ENCODE assay signal across 13 cellular contexts in the genomic region with DNA sequence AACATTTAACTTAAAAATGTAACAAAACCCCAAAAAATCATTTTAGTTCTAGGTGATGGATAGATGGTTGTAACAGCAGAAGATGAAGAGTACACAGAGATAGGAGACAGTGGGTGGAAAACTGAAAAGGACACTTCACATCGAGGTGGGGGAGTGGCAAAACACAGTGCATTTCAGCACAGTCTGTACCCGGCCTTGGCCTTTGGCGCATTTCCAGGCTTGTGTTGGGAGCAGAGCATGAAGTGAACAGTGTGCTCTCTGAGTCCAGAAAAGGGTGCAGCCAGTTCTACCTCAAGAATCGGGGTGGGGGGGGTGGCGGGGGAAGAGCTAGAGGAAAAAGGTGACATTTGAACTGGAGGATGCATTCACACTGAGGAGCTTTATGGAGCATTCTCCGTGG. TPM values are rescaled to one million over a fixed set of nuclear protein-coding genes. Genes with fewer than 3 reads are reported as not detected.
DNase-seq lines count a peak whose midpoint lies in the region; ATAC-seq and TF ChIP-seq lines count a peak whose summit lies in the region.
"Had no signal": no experiment of that assay in that cellular context is flagged by ENCODE, and none has a peak within 500 bp of the region (broad histone marks: within the 10 kb centered on the region; RNA-seq: fewer than 3 reads in every experiment).

No MANE protein-coding gene starts in this region.

- H3K36me3 Mint-ChIP-seq in effector memory CD8-positive, alpha-beta T cell (ENCODE audit: insufficient read depth), result peaks cover 79% of the 10 kb centered on the region
- peaks cover 0 to 40% (median 7%) of the 10 kb centered on the region in 3 donors for H3K36me3 Mint-ChIP-seq in naive thymus-derived CD8-positive, alpha-beta T cell
- peaks cover 53% of the 10 kb centered on the region for H3K36me3 Mint-ChIP-seq in activated T-helper 2 cell treated with anti-CD3 and anti-CD28 coated beads, Interferon-gamma antibody, Interleukin-2, Interleukin-4, amounts not matched to agents 10 μg/mL and 5 μg/mL and 100 μg/mL, durations not matched to agents 14 hours and 24 hours and 36 hours (ENCODE audit: low read depth)

- H3K4me1 ChIP-seq in GM23248 (ENCODE audit: insufficient read depth), result peaks cover 3% of the 10 kb centered on the region; the same call in 1 of the 2 replicates

- POLR2A ChIA-PET in naive thymus-derived CD8-positive, alpha-beta T cell (lab: Charles Lee), result no interaction called here

- H3K27ac ChIP-seq in 22Rv1 (peak overlapping the region; percentile 85), GM23248 (no peak overlapping the region)
- H3K27ac ChIP-seq: HL-60 had no signal

- H3K4me1 Mint-ChIP-seq in effector memory CD8-positive, alpha-beta T cell (ENCODE audit: low read depth in 2 of 2), result peaks cover 37 to 41% of the 10 kb centered on the region in 2 donors
- H3K4me1 Mint-ChIP-seq in naive thymus-derived CD8-positive, alpha-beta T cell, result peaks cover 29 to 63% (median 54%) of the 10 kb centered on the region in 4 donors
- H3K4me1 Mint-ChIP-seq in activated T-helper 2 cell treated with anti-CD3 and anti-CD28 coated beads, Interferon-gamma antibody, Interleukin-2, Interleukin-4, amounts not matched to agents 10 μg/mL and 5 μg/mL and 100 μg/mL, durations not matched to agents 14 hours and 24 hours and 36 hours (ENCODE audit: low read depth), result peaks cover 42% of the 10 kb centered on the region

- no peak for ATAC-seq in effector memory CD8-positive, alpha-beta T cell (replicated peaks)
- no peak for ATAC-seq in naive thymus-derived CD8-positive, alpha-beta T cell

- in situ Hi-C loops in GM23248 (cut with MboI), result no loop called here

- no peak for TF ChIP-seq CTCF in 22Rv1 (IDR thresholded peaks at IDR 0.05)

- H3K27ac Mint-ChIP-seq in effector memory CD8-positive, alpha-beta T cell, result peak overlapping the region; percentile 96 to 99
- H3K27ac Mint-ChIP-seq in naive thymus-derived CD8-positive, alpha-beta T cell, result peak overlapping the region; percentile 50 to 100 (median 96)
- H3K27ac Mint-ChIP-seq in activated T-helper 2 cell treated with anti-CD3 and anti-CD28 coated beads, Interferon-gamma antibody, Interleukin-2, Interleukin-4, amounts not matched to agents 10 μg/mL and 5 μg/mL and 100 μg/mL, durations not matched to agents 14 hours and 24 hours and 36 hours, result no peak overlapping the region

- H2AFZ ChIP-seq in GM23248, result no peak overlapping the region

- intact Hi-C loops in activated T-helper 2 cell treated with anti-CD3 and anti-CD28 coated beads, Interferon-gamma antibody, Interleukin-2, Interleukin-4, amounts not matched to agents 10 μg/mL and 5 μg/mL and 100 μg/mL, durations not matched to agents 14 hours and 24 hours and 36 hours (cut with micrococcal nuclease), result no loop called here

- peak; percentile 21 for DNase-seq in GM23248
- no peak for DNase-seq in effector memory CD8-positive, alpha-beta T cell
- peak in 1 of 10 donors; percentile 4 for DNase-seq in naive thymus-derived CD8-positive, alpha-beta T cell
- no peak for DNase-seq in activated T-helper 2 cell treated with anti-CD3 and anti-CD28 coated beads, Interferon-gamma antibody, Interleukin-2, Interleukin-4, amounts not matched to agents 10 μg/mL and 5 μg/mL and 100 μg/mL, durations not matched to agents 14 hours and 24 hours and 36 hours (ENCODE audit: low spot score)
- DNase-seq in foreskin melanocyte, result no peak
- DNase-seq in stimulated activated naive CD4-positive, alpha-beta T cell treated with Interleukin-2 at 50 U/mL for 16 hours (lab: John Stamatoyannopoulos, UW), result no peak
- no peak for DNase-seq in activated CD8-positive, alpha-beta memory T cell treated with anti-CD3 and anti-CD28 coated beads, Interleukin-2, amount 50 U/mL, for 4 hours
- DNase-seq: activated naive CD4-positive, alpha-beta T cell treated with Interleukin-2 at 50 U/mL for 16 hours; MM.1S; NCI-H524 treated with DMSO at 0.1 percent for 48 hours; SHP77 treated with DMSO at 0.1 percent for 48 hours had no signal

- H3K4me3 ChIP-seq in GM23248, result no peak overlapping the region

- no peak overlapping the region for H3K4me2 ChIP-seq in GM23248 (ENCODE audit: unreplicated experiment)

- WGBS in GM23248 (ENCODE audit: low coverage in 1 of 2, low lambda C conversion rate in 2 of 2, missing lambda C conversion rate in 2 of 2), 2 experiments, result 13 to 58% methylated on average over 3 to 6 of the region's 6 CpGs

- no peak overlapping the region for H3K9ac ChIP-seq in GM23248

- peak overlapping the region in 1 of 2 donors; percentile 94 for H3K4me3 Mint-ChIP-seq in effector memory CD8-positive, alpha-beta T cell
- peak overlapping the region in 5 of 10 donors; percentile 22 to 82 (median 33) for H3K4me3 Mint-ChIP-seq in naive thymus-derived CD8-positive, alpha-beta T cell
- no peak overlapping the region for H3K4me3 Mint-ChIP-seq in activated T-helper 2 cell treated with anti-CD3 and anti-CD28 coated beads, Interferon-gamma antibody, Interleukin-2, Interleukin-4, amounts not matched to agents 10 μg/mL and 5 μg/mL and 100 μg/mL, durations not matched to agents 14 hours and 24 hours and 36 hours (ENCODE audit: low read depth)

- H3K27me3 Mint-ChIP-seq in effector memory CD8-positive, alpha-beta T cell, result no peaks in the 10 kb centered on the region
- H3K27me3 Mint-ChIP-seq in naive thymus-derived CD8-positive, alpha-beta T cell, result peaks cover 0 to 3% (median 0%) of the 10 kb centered on the region in 5 donors
- no peaks in the 10 kb centered on the region for H3K27me3 Mint-ChIP-seq in activated T-helper 2 cell treated with anti-CD3 and anti-CD28 coated beads, Interferon-gamma antibody, Interleukin-2, Interleukin-4, amounts not matched to agents 10 μg/mL and 5 μg/mL and 100 μg/mL, durations not matched to agents 14 hours and 24 hours and 36 hours (ENCODE audit: low read depth)

- no peaks in the 10 kb centered on the region for H3K27me3 ChIP-seq in GM23248 (replicated peaks; ENCODE audit: insufficient read depth)

- no peaks in the 10 kb centered on the region; the same call in 1 of the 2 replicates for H3K36me3 ChIP-seq in GM23248 (ENCODE audit: low read depth)

- peaks cover 5% of the 10 kb centered on the region for H3F3A ChIP-seq in GM23248 (ENCODE audit: insufficient read depth)

- no peaks in the 10 kb centered on the region for H4K20me1 ChIP-seq in GM23248 (ENCODE audit: insufficient read depth)

- no peaks in the 10 kb centered on the region for H3K9me3 Mint-ChIP-seq in effector memory CD8-positive, alpha-beta T cell
- peaks cover 0 to 2% (median 0%) of the 10 kb centered on the region in 9 donors for H3K9me3 Mint-ChIP-seq in naive thymus-derived CD8-positive, alpha-beta T cell
- no peaks in the 10 kb centered on the region for H3K9me3 Mint-ChIP-seq in activated T-helper 2 cell treated with anti-CD3 and anti-CD28 coated beads, Interferon-gamma antibody, Interleukin-2, Interleukin-4, amounts not matched to agents 10 μg/mL and 5 μg/mL and 100 μg/mL, durations not matched to agents 14 hours and 24 hours and 36 hours

- H3K9me3 ChIP-seq in GM23248 (ENCODE audit: low read depth), result no peaks in the 10 kb centered on the region

- H3K9me2 ChIP-seq in GM23248 (ENCODE audit: insufficient read depth), result no peaks in the 10 kb centered on the region

- H3K79me2 ChIP-seq in GM23248 (ENCODE audit: insufficient read depth), result peaks cover 22% of the 10 kb centered on the region

RNA-seq across cellular contexts. Expression of gene TSPYL2, which starts 4.3 kb away (rescaled TPM):
- 14.3 and 14.9 TPM in 2 replicates for total RNA-seq in GM23248 (2014; rRNA removed; shearing (Covaris generic))
- 14.9 and 16.2 TPM in 2 replicates for polyA plus RNA-seq in GM23248 (2016; fragmentation: Nextera tagmentation; extraction: Ambion mirVana)
- 100 to 1,000 TPM; 167 to 174 TPM for total RNA-seq in naive thymus-derived CD8-positive, alpha-beta T cell
- 10 to 100 TPM; 12.7 to 32.2 (median 27.1) TPM for polyA plus RNA-seq in naive thymus-derived CD8-positive, alpha-beta T cell
- 36.0 and 41.2 TPM in 2 replicates for total RNA-seq in activated T-helper 2 cell treated with anti-CD3 and anti-CD28 coated beads, Interferon-gamma antibody, Interleukin-2, Interleukin-4, amounts not matched to agents 10 μg/mL and 5 μg/mL and 100 μg/mL, durations not matched to agents 14 hours and 24 hours and 36 hours

RNA-seq across cellular contexts. Expression of gene KANTR, which starts 7.5 kb away (rescaled TPM):
- total RNA-seq in GM23248 (2014; rRNA removed; shearing (Covaris generic)), result 1.3 and 2.1 TPM in 2 replicates
- polyA plus RNA-seq in GM23248 (2016; fragmentation: Nextera tagmentation; extraction: Ambion mirVana), result 0.79 and 1.1 TPM in 2 replicates
- total RNA-seq in naive thymus-derived CD8-positive, alpha-beta T cell, result 10 to 100 TPM; 19.7 to 20.7 TPM
- polyA plus RNA-seq in naive thymus-derived CD8-positive, alpha-beta T cell, result 1 to 10 TPM; 1.4 to 4.9 (median 1.6) TPM
- 9.7 and 11.2 TPM in 2 replicates for total RNA-seq in activated T-helper 2 cell treated with anti-CD3 and anti-CD28 coated beads, Interferon-gamma antibody, Interleukin-2, Interleukin-4, amounts not matched to agents 10 μg/mL and 5 μg/mL and 100 μg/mL, durations not matched to agents 14 hours and 24 hours and 36 hours

RNA-seq across cellular contexts. Expression of gene GPR173, which starts 37.9 kb away (rescaled TPM):
- total RNA-seq in GM23248 (2014; rRNA removed; shearing (Covaris generic)), result 0.86 and 2.7 TPM in 2 replicates
- polyA plus RNA-seq in GM23248 (2016; fragmentation: Nextera tagmentation; extraction: Ambion mirVana), result 0.09 and 0.24 TPM in 2 replicates
- total RNA-seq in naive thymus-derived CD8-positive, alpha-beta T cell, result under 1 TPM; 0.11 to 0.16 TPM
- polyA plus RNA-seq in naive thymus-derived CD8-positive, alpha-beta T cell, result under 1 TPM in 1 of 3 donors, not detected in 2; 0.49 TPM
- not detected in 2 replicates for total RNA-seq in activated T-helper 2 cell treated with anti-CD3 and anti-CD28 coated beads, Interferon-gamma antibody, Interleukin-2, Interleukin-4, amounts not matched to agents 10 μg/mL and 5 μg/mL and 100 μg/mL, durations not matched to agents 14 hours and 24 hours and 36 hours
